Comparison of ENCODE assay signal across 9 cellular contexts in the genomic region with DNA sequence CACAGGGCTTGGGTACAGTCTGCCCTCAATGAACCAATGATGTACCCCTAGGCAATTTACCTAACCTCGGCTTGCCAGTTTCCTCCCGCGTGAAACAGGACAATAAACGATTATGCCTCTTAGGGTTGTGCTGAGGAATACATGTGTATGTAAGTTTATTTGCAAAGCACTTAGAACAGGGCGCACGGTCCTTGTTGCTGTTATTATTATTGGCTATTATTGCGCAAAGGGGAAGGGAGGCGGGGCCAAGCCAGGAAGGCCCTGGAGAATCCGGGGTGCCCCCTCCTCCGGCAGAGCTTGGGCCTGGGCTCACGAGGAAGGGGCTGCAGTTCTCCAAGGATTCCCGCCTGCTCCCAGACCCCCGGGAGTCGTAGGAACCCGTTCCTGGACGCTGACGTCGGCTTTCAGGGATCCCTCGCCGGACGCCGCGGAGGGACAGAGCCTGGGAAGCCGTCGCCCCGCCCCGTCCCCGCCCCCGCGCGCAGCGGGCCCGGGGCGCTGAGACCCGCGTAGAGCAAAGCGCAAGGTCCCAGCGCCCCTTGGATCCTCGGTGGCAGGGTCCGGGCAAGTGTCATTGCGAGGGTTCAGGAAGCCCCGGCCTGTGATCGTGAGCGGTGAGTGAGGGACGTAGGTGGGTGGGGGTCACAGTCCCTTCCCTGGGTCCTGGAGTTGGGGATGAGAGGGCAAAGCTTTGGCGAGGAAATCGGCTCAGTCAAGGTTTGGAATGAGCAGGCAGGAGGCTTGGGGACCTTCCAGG. TPM values are rescaled to one million over a fixed set of nuclear protein-coding genes. Genes with fewer than 3 reads are reported as not detected.
DNase-seq lines count a peak whose midpoint lies in the region; ATAC-seq and TF ChIP-seq lines count a peak whose summit lies in the region.
"Had no signal": no experiment of that assay in that cellular context is flagged by ENCODE, and none has a peak within 500 bp of the region (broad histone marks: within the 10 kb centered on the region; RNA-seq: fewer than 3 reads in every experiment).

A gene (plus strand): TSS at position 293 of the 757 bp plus-strand sequence. CDS start 1,777 bp downstream, outside the sequence.

- TF ChIP-seq CTCF in mesothelial cell of epicardium (IDR thresholded peaks at IDR 0.05; ENCODE audit: unreplicated experiment), result no peak

- H3K4me3 ChIP-seq in urinary bladder (ENCODE audit: low read depth, low read length), result peak within 1 kb of the TSS; percentile 48

- H3K27me3 Mint-ChIP-seq in effector memory CD8-positive, alpha-beta T cell, result no peaks in the 10 kb centered on the region
- no peaks in the 10 kb centered on the region for H3K27me3 Mint-ChIP-seq in mesothelial cell of epicardium (ENCODE audit: low read depth)

- peak; percentile 51 for ATAC-seq in effector memory CD8-positive, alpha-beta T cell (replicated peaks)

- H3K9me3 ChIP-seq in ES-I3 (ENCODE audit: control insufficient read depth, insufficient read depth, low read length), result no peaks in the 10 kb centered on the region

- in situ Hi-C loops in SK-MEL-5 (cut with HindIII; ENCODE audit: low pct_unique_long_range_greater_than_20kb, low sequenced_read_pairs), result no loop called here

- peaks cover 13% of the 10 kb centered on the region for H3K36me3 Mint-ChIP-seq in effector memory CD8-positive, alpha-beta T cell (ENCODE audit: insufficient read depth)
- peaks cover 4% of the 10 kb centered on the region for H3K36me3 Mint-ChIP-seq in mesothelial cell of epicardium

- peaks cover 12 to 13% of the 10 kb centered on the region in 2 donors for H3K4me1 Mint-ChIP-seq in effector memory CD8-positive, alpha-beta T cell (ENCODE audit: low read depth in 2 of 2)
- peaks cover 15% of the 10 kb centered on the region for H3K4me1 Mint-ChIP-seq in mesothelial cell of epicardium

- H3K27ac Mint-ChIP-seq in effector memory CD8-positive, alpha-beta T cell, result peak within 1 kb of the TSS; percentile 1 to 68
- H3K27ac Mint-ChIP-seq in mesothelial cell of epicardium, result peak within 1 kb of the TSS; percentile 23

- no peaks in the 10 kb centered on the region for H3K36me3 ChIP-seq in ES-I3 (ENCODE audit: insufficient read depth, low read length)
- H3K36me3 ChIP-seq in urinary bladder (ENCODE audit: insufficient read depth), result no peaks in the 10 kb centered on the region

- WGBS in urinary bladder, result 1% methylated on average over 47 of the region's 47 CpGs

- no peaks in the 10 kb centered on the region for H3K4me1 ChIP-seq in ES-I3 (ENCODE audit: insufficient read depth, low read length)
- no peaks in the 10 kb centered on the region for H3K4me1 ChIP-seq in urinary bladder (ENCODE audit: insufficient read depth)

- peak within 1 kb of the TSS; percentile 76 for H3K9ac ChIP-seq in ES-I3 (ENCODE audit: low read depth, low read length)
- H3K9ac ChIP-seq: KMS-11 had no signal

- H3K27ac ChIP-seq in urinary bladder (ENCODE audit: low read depth), result peak within 1 kb of the TSS; percentile 64
- H3K27ac ChIP-seq: KMS-11 had no signal

- H3K9me3 Mint-ChIP-seq in effector memory CD8-positive, alpha-beta T cell, result no peaks in the 10 kb centered on the region
- no peaks in the 10 kb centered on the region for H3K9me3 Mint-ChIP-seq in mesothelial cell of epicardium

- peak within 1 kb of the TSS; percentile 57 to 76 for H3K4me3 Mint-ChIP-seq in effector memory CD8-positive, alpha-beta T cell
- H3K4me3 Mint-ChIP-seq in mesothelial cell of epicardium, result peak within 1 kb of the TSS; percentile 70

- DNase-seq in SK-MEL-5 (ENCODE audit: low read depth, low spot score) (peak; percentile 27), mesothelial cell of epicardium (ENCODE audit: low spot score in 2 of 2, unreplicated experiment in 2 of 2) (peak in 1 of 2 experiments; percentile 72), NCI-H1417 treated with DMSO at 0.1 percent for 48 hours (lab: John Stamatoyannopoulos, UW) (no peak), NCI-H446 (lab: John Stamatoyannopoulos, UW) (no peak), hepatic stellate cell (ENCODE audit: low spot score) (no peak)
- DNase-seq in effector memory CD8-positive, alpha-beta T cell, result no peak

RNA-seq across cellular contexts. Expression of the gene that starts here (rescaled TPM):
- 0.26 TPM in 1 of 2 replicates, not detected in the other for total RNA-seq in SK-MEL-5 (2014; rRNA removed; shearing (Covaris generic))
- polyA plus RNA-seq in SK-MEL-5 (2015; cell fraction: cytosol; rRNA removed), result 0.53 TPM in 1 of 2 replicates, not detected in the other
- 8.4 and 8.5 TPM in 2 replicates for polyA plus RNA-seq in SK-MEL-5 (2015; cell fraction: nucleus; rRNA removed)
- total RNA-seq in mesothelial cell of epicardium (16.2 to 19.7 TPM (median 18.3 TPM) in 3 replicates), urinary bladder (6.6 TPM)
- polyA plus RNA-seq in urinary bladder, result 36.2 TPM
